Comparison of ENCODE assay signal across 21 cellular contexts in genomic region chr12:85188609-85189008, GRCh38.
"Had no signal": no experiment of that assay in that cellular context is flagged by ENCODE, and none has a peak within 500 bp of the region (broad histone marks: within the 10 kb centered on the region; RNA-seq: fewer than 3 reads in every experiment).

No MANE protein-coding gene starts in this region.

- H3K27ac ChIP-seq: gastrocnemius medialis, heart right ventricle, neural progenitor cell, pancreas, right atrium auricular region, stomach, thoracic aorta, transverse colon had no signal

- DNase-seq: cerebellar nuclear complex; effector CD4-positive, alpha-beta T cell; endodermal cell; gastrocnemius medialis; heart right ventricle; hypothalamus; kidney glomerular epithelial cell; mucosa of descending colon; natural killer cell; occipital lobe; pancreas; small intestine; stimulated activated CD4-positive, alpha-beta T cell treated with anti-CD3 and anti-CD28 coated beads, Interleukin-12 subunit alpha, Interleukin-12 subunit beta, amount 100 ng/mL, for 4 hours; stimulated activated naive CD4-positive, alpha-beta T cell; stomach; substantia nigra; transverse colon had no signal

- H3K9me3 Mint-ChIP-seq: endodermal cell, neural progenitor cell had no signal

- H3K4me1 ChIP-seq: gastrocnemius medialis, heart right ventricle, neural progenitor cell, pancreas, right atrium auricular region, stomach, transverse colon had no signal

- H3K4me3 ChIP-seq: gastrocnemius medialis, heart right ventricle, mucosa of descending colon, neural progenitor cell, pancreas, right atrium auricular region, stomach, thoracic aorta, transverse colon had no signal

- H3K4me3 Mint-ChIP-seq: endodermal cell, natural killer cell, neural progenitor cell had no signal

- H3K27ac Mint-ChIP-seq: endodermal cell, natural killer cell, neural progenitor cell had no signal

- H3K36me3 Mint-ChIP-seq: natural killer cell, neural progenitor cell had no signal

- H3K36me3 ChIP-seq: gastrocnemius medialis, heart right ventricle, neural progenitor cell, pancreas, right atrium auricular region, stomach, thoracic aorta, transverse colon had no signal

- H3K27me3 ChIP-seq: gastrocnemius medialis, heart right ventricle, neural progenitor cell, pancreas, right atrium auricular region, stomach, transverse colon had no signal

- H3K9me3 ChIP-seq: gastrocnemius medialis, heart right ventricle, mucosa of descending colon, pancreas, right atrium auricular region, stomach, thoracic aorta, transverse colon had no signal

- H3K4me1 Mint-ChIP-seq: endodermal cell, natural killer cell, neural progenitor cell had no signal

- ATAC-seq: esophagus mucosa, gastrocnemius medialis, heart right ventricle, mucosa of descending colon, natural killer cell, pancreas had no signal
